In the genomic region with DNA sequence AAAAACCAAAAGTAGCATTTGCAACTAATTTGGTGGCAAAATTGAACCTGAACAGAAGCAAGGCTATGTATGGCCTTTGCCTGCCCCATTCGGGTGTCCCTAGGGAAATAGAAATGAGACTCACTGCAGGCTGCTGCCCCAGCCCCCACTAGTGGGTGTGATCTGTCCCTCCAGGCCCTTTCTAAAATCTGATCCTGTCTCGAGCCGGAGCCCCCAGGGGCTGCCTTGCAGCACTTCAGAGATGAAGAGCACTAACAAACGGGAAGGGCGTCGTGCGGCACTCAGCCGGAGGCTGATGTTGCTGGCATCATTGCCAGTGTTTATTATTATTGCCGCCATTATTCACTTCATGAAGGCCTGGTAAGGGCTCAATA, we compare ENCODE assay signal across 12 cellular contexts. TPM values are rescaled to one million over a fixed set of nuclear protein-coding genes. Genes with fewer than 3 reads are reported as not detected.
A peak's percentile ranks its signal among the peaks of the same experiment; 100 is the strongest.
DNase-seq lines count a peak whose midpoint lies in the region; ATAC-seq, FAIRE-seq and TF ChIP-seq lines count a peak whose summit lies in the region.
"Had no signal": no experiment of that assay in that cellular context is flagged by ENCODE, and none has a peak within 500 bp of the region (broad histone marks: within the 10 kb centered on the region; RNA-seq: fewer than 3 reads in every experiment).

No MANE protein-coding gene starts in this region.

- H4K20me1 ChIP-seq in astrocyte (ENCODE audit: insufficient read depth, low read length): peaks cover 5% of the 10 kb centered on the region

- H3K4me2 ChIP-seq in astrocyte (ENCODE audit: low read length): no peak overlapping the region

- POLR2A ChIA-PET in activated CD4-positive, alpha-beta T cell treated with anti-CD3 and anti-CD28 coated beads, Interleukin-2, amount 10 ng/mL, durations not matched to agents 7 days and 5 days (lab: Charles Lee): no interaction called here

- FAIRE-seq in astrocyte (lab: Jason Lieb, UNC): no peak

- no peaks in the 10 kb centered on the region for H3K79me2 ChIP-seq in astrocyte (ENCODE audit: insufficient read depth, low read length)

- H3K27me3 ChIP-seq in astrocyte (ENCODE audit: insufficient read depth, low read length): no peaks in the 10 kb centered on the region
- H3K27me3 ChIP-seq: adrenal gland had no signal

- H3K9ac ChIP-seq in astrocyte (ENCODE audit: low read length): no peak overlapping the region

- H2AFZ ChIP-seq in astrocyte (ENCODE audit: low read depth, low read length): no peak overlapping the region

- H3K27ac ChIP-seq in astrocyte (ENCODE audit: low read depth, low read length) (no peak overlapping the region), substantia nigra (ENCODE audit: low read depth, low read length, poor library complexity, severe bottlenecking) (peak overlapping the region; percentile 52)
- H3K27ac ChIP-seq: adrenal gland had no signal

- H3K27me3 Mint-ChIP-seq in activated CD4-positive, alpha-beta T cell treated with anti-CD3 and anti-CD28 coated beads, Interleukin-2, amount 10 ng/mL, durations not matched to agents 7 days and 5 days: no peaks in the 10 kb centered on the region
- peaks cover 33% of the 10 kb centered on the region for H3K27me3 Mint-ChIP-seq in astrocyte (ENCODE audit: low read depth, unreplicated experiment)

- H3K4me3 ChIP-seq in astrocyte (ENCODE audit: insufficient read depth, low read depth, low read length): no peak overlapping the region
- H3K4me3 ChIP-seq: adrenal gland had no signal

- H3K4me3 Mint-ChIP-seq in activated CD4-positive, alpha-beta T cell treated with anti-CD3 and anti-CD28 coated beads, Interleukin-2, amount 10 ng/mL, durations not matched to agents 7 days and 5 days: no peak overlapping the region
- no peak overlapping the region for H3K4me3 Mint-ChIP-seq in astrocyte (ENCODE audit: unreplicated experiment)

- no peak for ATAC-seq in HG03520 (IDR thresholded peaks at IDR 0.05; ENCODE audit: unreplicated experiment)

- H3K9me3 Mint-ChIP-seq in activated CD4-positive, alpha-beta T cell treated with anti-CD3 and anti-CD28 coated beads, Interleukin-2, amount 10 ng/mL, durations not matched to agents 7 days and 5 days: no peaks in the 10 kb centered on the region
- H3K9me3 Mint-ChIP-seq in astrocyte (ENCODE audit: unreplicated experiment): peaks cover 3% of the 10 kb centered on the region

- H3K36me3 ChIP-seq in astrocyte (ENCODE audit: insufficient read depth, low read length): no peaks in the 10 kb centered on the region
- H3K36me3 ChIP-seq: adrenal gland had no signal

- TF ChIP-seq CTCF in astrocyte (IDR thresholded peaks at IDR 0.05; ENCODE audit: insufficient read depth, low read depth, low read length): no peak

- peaks cover 9% of the 10 kb centered on the region for H3K4me1 ChIP-seq in astrocyte (ENCODE audit: insufficient read depth, low read length)
- H3K4me1 ChIP-seq: adrenal gland had no signal

- peak overlapping the region; percentile 90 for H3K27ac Mint-ChIP-seq in activated CD4-positive, alpha-beta T cell treated with anti-CD3 and anti-CD28 coated beads, Interleukin-2, amount 10 ng/mL, durations not matched to agents 7 days and 5 days
- peak overlapping the region; percentile 18 for H3K27ac Mint-ChIP-seq in astrocyte (ENCODE audit: unreplicated experiment)

- no peak for DNase-seq in activated CD4-positive, alpha-beta T cell treated with anti-CD3 and anti-CD28 coated beads, Interleukin-2, amount 10 ng/mL, durations not matched to agents 7 days and 5 days
- no peak for DNase-seq in activated CD4-positive, alpha-beta T cell treated with anti-CD3 and anti-CD28 coated beads, Interleukin-2, amount 50 U/mL, for 1 hour
- DNase-seq in NCI-H2029 (lab: John Stamatoyannopoulos, UW) (peak; percentile 51), astrocyte (ENCODE audit: low read depth) (no peak), substantia nigra (lab: John Stamatoyannopoulos, UW) (no peak)
- no peak for DNase-seq in activated CD8-positive, alpha-beta memory T cell treated with anti-CD3 and anti-CD28 coated beads, Interleukin-2, amount 50 U/mL, for 48 hours
- no peak for DNase-seq in stimulated activated CD4-positive, alpha-beta T cell treated with anti-CD3 and anti-CD28 coated beads, Interleukin-4, amount 100 ng/mL, for 4 hours
- DNase-seq: adrenal gland; KBM-7; occipital lobe; stimulated activated CD4-positive, alpha-beta T cell treated with anti-CD3 and anti-CD28 coated beads, Interleukin-2, amount 100 ng/mL, for 48 hours had no signal

- H3K36me3 Mint-ChIP-seq in activated CD4-positive, alpha-beta T cell treated with anti-CD3 and anti-CD28 coated beads, Interleukin-2, amount 10 ng/mL, durations not matched to agents 7 days and 5 days (ENCODE audit: low read depth): peaks cover 62% of the 10 kb centered on the region
- H3K36me3 Mint-ChIP-seq in astrocyte (ENCODE audit: low read depth, unreplicated experiment): peaks cover 44% of the 10 kb centered on the region

- CTCF ChIA-PET in activated CD4-positive, alpha-beta T cell treated with anti-CD3 and anti-CD28 coated beads, Interleukin-2, amount 10 ng/mL, durations not matched to agents 7 days and 5 days (lab: Charles Lee): interaction anchor here (1.4 kb wide), 1 partner anchor 31 kb away, joined by 4 read pairs; no protein-coding TSS in a partner anchor

- H3K9me3 ChIP-seq in astrocyte (ENCODE audit: insufficient read depth, low read depth, low read length): no peaks in the 10 kb centered on the region
- H3K9me3 ChIP-seq: adrenal gland had no signal

- H3K4me1 Mint-ChIP-seq in activated CD4-positive, alpha-beta T cell treated with anti-CD3 and anti-CD28 coated beads, Interleukin-2, amount 10 ng/mL, durations not matched to agents 7 days and 5 days: peaks cover 69% of the 10 kb centered on the region
- H3K4me1 Mint-ChIP-seq in astrocyte (ENCODE audit: low read depth, unreplicated experiment): no peaks in the 10 kb centered on the region

RNA-seq across cellular contexts. Expression of a gene that starts 43.2 kb away (rescaled TPM):
- total RNA-seq in activated CD4-positive, alpha-beta T cell treated with anti-CD3 and anti-CD28 coated beads, Interleukin-2, amount 10 ng/mL, durations not matched to agents 7 days and 5 days: 100 to 1,000 TPM; 126 to 128 TPM
- total RNA-seq in astrocyte: 74.5 and 90.6 TPM in 2 replicates
